In genomic region chr9:122754825-122755224, GRCh38 we compare ENCODE assay signal across 9 cellular contexts. TPM values are rescaled to one million over a fixed set of nuclear protein-coding genes. Genes with fewer than 3 reads are reported as not detected.
"Had no signal": no experiment of that assay in that cellular context is flagged by ENCODE, and none has a peak within 500 bp of the region (broad histone marks: within the 10 kb centered on the region; RNA-seq: fewer than 3 reads in every experiment).

No MANE protein-coding gene starts in this region.

- H3K27ac ChIP-seq: GM23248 had no signal

- FAIRE-seq: HTR-8/SVneo had no signal

- DNase-seq: GM23248, GOT3, H9, HCEC 1CT, KG1 had no signal

- H2AFZ ChIP-seq: GM23248 had no signal

- H3K4me3 ChIP-seq: GM23248 had no signal

- H3K9ac ChIP-seq: GM23248 had no signal

RNA-seq across cellular contexts. Expression of gene OR1L6, which starts 12.7 kb away (rescaled TPM):
- total RNA-seq: GM23248, H4, H9, HT-29 had no signal
- polyA plus RNA-seq: GM23248, IgD-negative memory B cell had no signal

RNA-seq across cellular contexts. Expression of gene OR1L4, which starts 31.0 kb away (rescaled TPM):
- total RNA-seq: GM23248, H4, H9, HT-29 had no signal
- polyA plus RNA-seq: GM23248, IgD-negative memory B cell had no signal

RNA-seq across cellular contexts. Expression of gene OR5C1, which starts 33.9 kb away (rescaled TPM):
- total RNA-seq: GM23248, H4, H9, HT-29 had no signal
- polyA plus RNA-seq: GM23248, IgD-negative memory B cell had no signal

RNA-seq across cellular contexts. Expression of gene OR1K1, which starts 45.1 kb away (rescaled TPM):
- total RNA-seq: GM23248, H4, H9, HT-29 had no signal
- polyA plus RNA-seq: GM23248, IgD-negative memory B cell had no signal
